In the genomic region with DNA sequence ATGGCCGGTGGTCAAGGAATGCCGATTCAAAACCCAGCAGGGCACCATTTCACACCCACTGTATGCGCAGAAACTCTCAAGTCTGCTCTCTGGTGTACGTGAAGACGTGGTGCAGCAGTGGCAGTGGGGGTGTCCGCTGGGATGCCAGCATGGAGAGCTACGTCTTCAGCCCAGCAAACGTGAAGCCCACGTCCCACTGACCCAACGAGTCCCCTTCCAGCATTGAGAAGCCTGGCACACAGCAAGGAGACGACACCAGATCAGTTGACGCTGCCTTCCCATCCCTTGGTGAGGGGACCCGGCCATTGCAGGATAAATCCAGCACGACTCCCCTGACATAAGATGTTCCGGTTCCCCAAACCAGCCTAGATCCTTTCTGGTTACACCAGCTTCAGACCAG, we compare ENCODE assay signal across 24 cellular contexts. TPM values are rescaled to one million over a fixed set of nuclear protein-coding genes. Genes with fewer than 3 reads are reported as not detected.
"Had no signal": no experiment of that assay in that cellular context is flagged by ENCODE, and none has a peak within 500 bp of the region (broad histone marks: within the 10 kb centered on the region; RNA-seq: fewer than 3 reads in every experiment).

No MANE protein-coding gene starts in this region.

- H3K27ac ChIP-seq: ascending aorta, heart left ventricle, parathyroid adenoma, psoas muscle, thoracic aorta, uterus had no signal

- DNase-seq: activated CD4-positive, alpha-beta T cell treated with anti-CD3 and anti-CD28 coated beads, Interleukin-2, amount 50 U/mL, for 4 hours; activated gamma-delta T cell; activated naive CD4-positive, alpha-beta T cell treated with anti-CD3 and anti-CD28 coated beads, Interleukin-2, amount 10 ng/mL, durations not matched to agents 7 days and 5 days; activated naive CD8-positive, alpha-beta T cell treated with anti-CD3 and anti-CD28 coated beads, Interleukin-2, amount 10 ng/mL, durations not matched to agents 7 days and 5 days; activated T-cell treated with anti-CD3 and anti-CD28 coated beads for 4 hours; foreskin fibroblast; heart left ventricle; hypothalamus; midbrain; naive thymus-derived CD4-positive, alpha-beta T cell; nucleus accumbens; psoas muscle; stimulated activated CD4-positive, alpha-beta T cell treated with anti-CD3 and anti-CD28 coated beads, Interleukin-2, amount 100 ng/mL, for 48 hours; stimulated activated naive CD4-positive, alpha-beta T cell treated with Interleukin-2 at 50 U/mL for 16 hours; T1000; trophoblast cell; uterus had no signal

- H3K36me3 ChIP-seq: ascending aorta, heart left ventricle, thoracic aorta, uterus had no signal

- ATAC-seq: esophagus mucosa; heart left ventricle; naive thymus-derived CD4-positive, alpha-beta T cell; psoas muscle had no signal

- H3K4me3 Mint-ChIP-seq: activated naive CD4-positive, alpha-beta T cell treated with anti-CD3 and anti-CD28 coated beads, Interleukin-2, amount 10 ng/mL, durations not matched to agents 7 days and 5 days; activated naive CD8-positive, alpha-beta T cell treated with anti-CD3 and anti-CD28 coated beads, Interleukin-2, amount 10 ng/mL, durations not matched to agents 7 days and 5 days; brain; naive thymus-derived CD4-positive, alpha-beta T cell; T-helper 1 cell treated with Interleukin-12 subunit alpha and Interleukin-12 subunit beta and Interleukin-4 antibody, amounts not matched to agents 30 μg/mL and 1 μg/mL, for 36 hours had no signal

- H3K79me2 ChIP-seq: parathyroid adenoma had no signal

- H3K27me3 ChIP-seq: ascending aorta, uterus had no signal

- H3K27ac Mint-ChIP-seq: activated naive CD4-positive, alpha-beta T cell treated with anti-CD3 and anti-CD28 coated beads, Interleukin-2, amount 10 ng/mL, durations not matched to agents 7 days and 5 days; activated naive CD8-positive, alpha-beta T cell treated with anti-CD3 and anti-CD28 coated beads, Interleukin-2, amount 10 ng/mL, durations not matched to agents 7 days and 5 days; brain; naive thymus-derived CD4-positive, alpha-beta T cell; T-helper 1 cell treated with Interleukin-12 subunit alpha and Interleukin-12 subunit beta and Interleukin-4 antibody, amounts not matched to agents 30 μg/mL and 1 μg/mL, for 36 hours had no signal

- H3K9me3 Mint-ChIP-seq: activated naive CD4-positive, alpha-beta T cell treated with anti-CD3 and anti-CD28 coated beads, Interleukin-2, amount 10 ng/mL, durations not matched to agents 7 days and 5 days; activated naive CD8-positive, alpha-beta T cell treated with anti-CD3 and anti-CD28 coated beads, Interleukin-2, amount 10 ng/mL, durations not matched to agents 7 days and 5 days; naive thymus-derived CD4-positive, alpha-beta T cell; T-helper 1 cell treated with Interleukin-12 subunit alpha and Interleukin-12 subunit beta and Interleukin-4 antibody, amounts not matched to agents 30 μg/mL and 1 μg/mL, for 36 hours had no signal

- H3K4me3 ChIP-seq: ascending aorta, heart left ventricle, psoas muscle, thoracic aorta, uterus had no signal

- H2AFZ ChIP-seq: parathyroid adenoma had no signal

- H3K27me3 Mint-ChIP-seq: activated naive CD8-positive, alpha-beta T cell treated with anti-CD3 and anti-CD28 coated beads, Interleukin-2, amount 10 ng/mL, durations not matched to agents 7 days and 5 days had no signal

- H3K4me1 ChIP-seq: parathyroid adenoma, psoas muscle, uterus had no signal

- H3K9me3 ChIP-seq: ascending aorta, thoracic aorta, uterus had no signal

- H3K36me3 Mint-ChIP-seq: activated naive CD4-positive, alpha-beta T cell treated with anti-CD3 and anti-CD28 coated beads, Interleukin-2, amount 10 ng/mL, durations not matched to agents 7 days and 5 days; activated naive CD8-positive, alpha-beta T cell treated with anti-CD3 and anti-CD28 coated beads, Interleukin-2, amount 10 ng/mL, durations not matched to agents 7 days and 5 days; brain; naive thymus-derived CD4-positive, alpha-beta T cell had no signal

RNA-seq across cellular contexts. Expression of a gene that starts 2.2 kb away (rescaled TPM):
- polyA plus RNA-seq: naive thymus-derived CD4-positive, alpha-beta T cell had no signal

RNA-seq across cellular contexts. Expression of a gene that starts 19.0 kb away (rescaled TPM):
- total RNA-seq: activated naive CD8-positive, alpha-beta T cell treated with anti-CD3 and anti-CD28 coated beads, Interleukin-2, amount 10 ng/mL, durations not matched to agents 7 days and 5 days; naive thymus-derived CD4-positive, alpha-beta T cell had no signal
- polyA plus RNA-seq: naive thymus-derived CD4-positive, alpha-beta T cell; neural cell had no signal
